ENCODE assay signal across 1 cellular context in the genomic region with DNA sequence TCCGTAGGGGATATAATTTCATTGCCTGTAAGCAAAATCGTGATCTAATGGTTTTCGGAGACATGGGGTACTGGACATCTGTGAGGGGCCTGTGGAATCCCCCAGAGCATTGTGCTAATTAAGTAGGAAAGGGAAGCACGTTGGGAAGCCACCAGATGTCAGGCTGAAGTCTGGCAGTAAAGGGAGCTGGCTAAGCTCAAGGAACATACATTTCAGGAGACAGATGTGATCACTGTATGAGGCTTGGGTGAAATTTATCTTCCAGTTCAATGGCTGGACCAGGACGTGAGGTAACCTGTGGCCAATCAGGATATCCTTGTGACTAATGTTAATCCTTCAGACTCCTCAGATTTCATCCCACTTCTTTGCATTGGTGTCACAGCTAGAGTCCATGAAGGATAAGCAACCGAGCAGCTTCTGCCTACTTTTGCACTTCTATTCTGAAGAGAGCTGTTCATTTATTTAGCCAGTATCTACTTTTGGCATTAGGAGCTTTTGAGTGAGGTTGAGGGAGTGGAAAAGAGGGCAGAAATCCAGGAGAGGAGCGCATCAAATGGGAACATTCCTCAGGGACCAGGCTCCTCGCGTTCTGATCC.
TF ChIP-seq lines count a peak whose summit lies in the region.

No MANE protein-coding gene starts in this region.

TF ChIP-seq in SK-N-SH treated with all-trans-retinoic acid at 6 μM for 48 hours, 23 proteins besides CTCF, POLR2A, EP300 and RAD21 (continued from another document):
- TF ChIP-seq, protein P1, sequence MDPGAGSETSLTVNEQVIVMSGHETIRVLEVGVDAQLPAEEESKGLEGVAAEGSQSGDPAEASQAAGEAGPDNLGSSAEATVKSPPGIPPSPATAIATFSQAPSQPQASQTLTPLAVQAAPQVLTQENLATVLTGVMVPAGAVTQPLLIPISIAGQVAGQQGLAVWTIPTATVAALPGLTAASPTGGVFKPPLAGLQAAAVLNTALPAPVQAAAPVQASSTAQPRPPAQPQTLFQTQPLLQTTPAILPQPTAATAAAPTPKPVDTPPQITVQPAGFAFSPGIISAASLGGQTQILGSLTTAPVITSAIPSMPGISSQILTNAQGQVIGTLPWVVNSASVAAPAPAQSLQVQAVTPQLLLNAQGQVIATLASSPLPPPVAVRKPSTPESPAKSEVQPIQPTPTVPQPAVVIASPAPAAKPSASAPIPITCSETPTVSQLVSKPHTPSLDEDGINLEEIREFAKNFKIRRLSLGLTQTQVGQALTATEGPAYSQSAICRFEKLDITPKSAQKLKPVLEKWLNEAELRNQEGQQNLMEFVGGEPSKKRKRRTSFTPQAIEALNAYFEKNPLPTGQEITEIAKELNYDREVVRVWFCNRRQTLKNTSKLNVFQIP (CRISPR knock-in tag; IDR thresholded peaks at IDR 0.05; ENCODE audit: borderline replicate concordance, low read depth) = no peak
